ENCODE assay signal across 21 cellular contexts in the genomic region with DNA sequence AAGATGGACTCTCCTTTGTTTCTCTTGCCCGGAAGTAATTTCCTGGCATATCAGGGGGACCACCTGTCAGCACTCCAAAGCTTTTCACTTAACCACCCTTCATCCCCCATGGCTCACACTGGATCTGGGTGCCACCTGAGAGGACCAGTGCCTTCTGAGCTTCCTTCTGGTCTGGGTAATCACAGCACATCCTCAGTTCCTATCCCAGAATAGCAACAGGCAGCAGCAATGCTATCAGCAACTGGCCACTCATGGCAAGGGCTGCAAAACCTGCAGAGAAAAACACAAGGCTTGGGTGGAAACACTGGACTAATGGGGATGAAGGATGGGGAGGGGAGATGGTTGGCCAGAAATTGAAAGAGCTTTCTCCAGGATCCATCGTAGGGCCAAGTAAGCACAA. TPM values are rescaled to one million over a fixed set of nuclear protein-coding genes. Genes with fewer than 3 reads are reported as not detected.
A peak's percentile ranks its signal among the peaks of the same experiment; 100 is the strongest.
DNase-seq lines count a peak whose midpoint lies in the region; ATAC-seq and TF ChIP-seq lines count a peak whose summit lies in the region.
"Had no signal": no experiment of that assay in that cellular context is flagged by ENCODE, and none has a peak within 500 bp of the region (broad histone marks: within the 10 kb centered on the region; RNA-seq: fewer than 3 reads in every experiment).

No MANE protein-coding gene starts in this region.

- H3K27ac ChIP-seq in heart right ventricle, result no peak overlapping the region
- no peak overlapping the region for H3K27ac ChIP-seq in left ventricle myocardium inferior (replicated peaks)
- H3K27ac ChIP-seq in ovary, result no peak overlapping the region
- H3K27ac ChIP-seq: BLaER1, GM23248, KMS-11, SK-N-MC had no signal

- no peak for TF ChIP-seq CTCF in heart right ventricle (IDR thresholded peaks at IDR 0.05)
- no peak for TF ChIP-seq CTCF in left ventricle myocardium inferior (IDR thresholded peaks at IDR 0.05; ENCODE audit: borderline replicate concordance)
- TF ChIP-seq CTCF in ovary (IDR thresholded peaks at IDR 0.05), result no peak

- ATAC-seq in heart right ventricle (peak in 5 of 8 donors; percentile 34 to 48 (median 44)), HG03354 (IDR thresholded peaks at IDR 0.05; ENCODE audit: poor library complexity, severe bottlenecking, unreplicated experiment) (no peak)

- H3K36me3 ChIP-seq in heart right ventricle (no peaks in the 10 kb centered on the region), left ventricle myocardium inferior (no peaks in the 10 kb centered on the region), ovary (no peaks in the 10 kb centered on the region)
- H3K36me3 ChIP-seq: BLaER1, MG63 had no signal

- H3K4me1 ChIP-seq in heart right ventricle (peaks cover 0 to 4% (median 0%) of the 10 kb centered on the region in 9 donors), left ventricle myocardium inferior (peaks cover 6% of the 10 kb centered on the region), ovary (ENCODE audit: insufficient read depth) (no peaks in the 10 kb centered on the region)
- H3K4me1 ChIP-seq: BLaER1 had no signal

- 46 to 48% methylated on average over 2 of the region's 2 CpGs for WGBS in heart right ventricle, 2 donors
- WGBS in ovary, 3 donors, result 30 to 38% (median 37%) methylated on average over 2 of the region's 2 CpGs

- no peak for TF ChIP-seq EP300 in ovary (IDR thresholded peaks at IDR 0.05)

- intact Hi-C loops in heart right ventricle (cut with DNase I), result no loop called here
- intact Hi-C loops in left ventricle myocardium inferior (cut with micrococcal nuclease), result no loop called here
- intact Hi-C loops in ovary (cut with DNase I), result no loop called here

- H3K9me3 ChIP-seq in heart right ventricle, result peaks cover 0 to 3% (median 0%) of the 10 kb centered on the region in 11 donors
- peaks cover 7% of the 10 kb centered on the region for H3K9me3 ChIP-seq in left ventricle myocardium inferior (replicated peaks)
- H3K9me3 ChIP-seq in ovary, result no peaks in the 10 kb centered on the region
- H3K9me3 ChIP-seq: BLaER1 had no signal

- no peak overlapping the region for H3K4me3 ChIP-seq in heart right ventricle
- H3K4me3 ChIP-seq in left ventricle myocardium inferior, result no peak overlapping the region
- H3K4me3 ChIP-seq in ovary, result no peak overlapping the region
- H3K4me3 ChIP-seq: BLaER1, GM23248, MG63, SK-N-MC had no signal

- peak; percentile 35 for DNase-seq in DMS153 (lab: John Stamatoyannopoulos, UW)
- no peak for DNase-seq in DMS153 treated with DMSO at 0.1 percent for 48 hours (lab: John Stamatoyannopoulos, UW; ENCODE audit: unreplicated experiment)
- DNase-seq in heart right ventricle, result no peak
- no peak for DNase-seq in left ventricle myocardium inferior
- DNase-seq in NCI-H69 (lab: John Stamatoyannopoulos, UW), result peak; percentile 66
- DNase-seq in myocyte (ENCODE audit: low read depth), result peak; percentile 18
- DNase-seq in ovary, result no peak
- DNase-seq: 8988T; CD8-positive, alpha-beta memory T cell; DND-41; GDM1; GM23248; HFFc6; MG63; NCI-H2081 treated with DMSO at 0.1 percent for 48 hours; NCI-H510A; T-helper 1 cell had no signal

- no peak for TF ChIP-seq POLR2A in ovary (IDR thresholded peaks at IDR 0.05)

- H3K27me3 ChIP-seq in heart right ventricle (no peaks in the 10 kb centered on the region), left ventricle myocardium inferior (ENCODE audit: low read depth) (no peaks in the 10 kb centered on the region), ovary (no peaks in the 10 kb centered on the region)
- H3K27me3 ChIP-seq: BLaER1, MG63 had no signal

RNA-seq across cellular contexts. Expression of a gene that starts 38.7 kb away (rescaled TPM):
- total RNA-seq in heart right ventricle (100 to 1,000 TPM; 364 to 750 (median 453) TPM), left ventricle myocardium inferior (491 TPM), myocyte (357 and 483 TPM in 2 replicates), ovary (100 to 1,000 TPM; 324 to 555 (median 519) TPM)
- polyA plus RNA-seq in heart right ventricle (100 to 1,000 TPM; 362 to 367 TPM), ovary (100 to 1,000 TPM; 478 to 890 TPM)
- 583 TPM for polyA plus RNA-seq in myocyte (2012)

RNA-seq across cellular contexts. Expression of a gene that starts 59.9 kb away (rescaled TPM):
- total RNA-seq in heart right ventricle (under 1 TPM in 2 of 10 donors, not detected in 8; 0.44 to 0.45 TPM), left ventricle myocardium inferior (not detected), myocyte (0.24 TPM in 1 of 2 replicates, not detected in the other), ovary (under 1 TPM in 1 of 7 donors, not detected in 6; 0.35 TPM)
- polyA plus RNA-seq in heart right ventricle (under 1 TPM in 1 of 2 donors, not detected in 1; 0.06 TPM), ovary (under 1 TPM in 1 of 2 donors, not detected in 1; 0.17 TPM)
- polyA plus RNA-seq in myocyte (2012), result 0.10 TPM
- total RNA-seq: CD8-positive, alpha-beta memory T cell; GM23248 had no signal
- polyA plus RNA-seq: CD8-positive, alpha-beta memory T cell; GM23248 had no signal

Comparison
In these comparisons a context has a peak if more than half of its experiments do, and no peak if none do; other contexts are left out.
1. DNase-seq: peak in DMS153 (single experiment), NCI-H69 (single experiment) and myocyte (single experiment); none in DMS153 treated with DMSO at 0.1 percent for 48 hours (single experiment), heart right ventricle (0 of 2), left ventricle myocardium inferior (single experiment) and ovary (0 of 5).